ENCODE assay signal across 1 cellular context in genomic region chrX:65932173-65933084, GRCh38.
TF ChIP-seq lines count a peak whose summit lies in the region.

No MANE protein-coding gene starts in this region.

TF ChIP-seq in K562, 482 proteins besides CTCF, POLR2A, EP300 and RAD21 (continued from another document):
- peak; percentile 75 for TF ChIP-seq PKNOX1 (IDR thresholded peaks at IDR 0.05)
- TF ChIP-seq ATF3 (IDR thresholded peaks at IDR 0.05): peak; percentile 85
- no peak for TF ChIP-seq ATF3 (CRISPR knock-in tag; conservative IDR thresholded peaks at IDR 0.05)
- peak; percentile 45; the same call in 1 of the 2 replicates for TF ChIP-seq SMARCA4 (IDR thresholded peaks at IDR 0.05)
- 0 out of 2 replicates have a peak, but pooled peaks have one; percentile 47 for TF ChIP-seq SMARCE1 (IDR thresholded peaks at IDR 0.05)
- TF ChIP-seq ZEB2 (IDR thresholded peaks at IDR 0.05): peak; percentile 91
- no peak for TF ChIP-seq FOXK1 (CRISPR knock-in tag; IDR thresholded peaks at IDR 0.05; ENCODE audit: borderline replicate concordance)
- TF ChIP-seq HDAC3 (IDR thresholded peaks at IDR 0.05; ENCODE audit: borderline replicate concordance, partially characterized antibody): no peak
- TF ChIP-seq TRIM24 (IDR thresholded peaks at IDR 0.05): peak; percentile 79 to 86
- peak; percentile 72; the same call in 1 of the 2 replicates for TF ChIP-seq CC2D1A (IDR thresholded peaks at IDR 0.05)
- no peak for TF ChIP-seq KDM2B (CRISPR knock-in tag; IDR thresholded peaks at IDR 0.05)
- peak; percentile 77; the same call in 1 of the 2 replicates for TF ChIP-seq MYBL2 (IDR thresholded peaks at IDR 0.05; ENCODE audit: low read depth)
- TF ChIP-seq MYBL2 (CRISPR knock-in tag; IDR thresholded peaks at IDR 0.05; ENCODE audit: borderline replicate concordance): no peak
- peak; percentile 39; the same call in 1 of the 2 replicates for TF ChIP-seq JUN (IDR thresholded peaks at IDR 0.05; ENCODE audit: borderline replicate concordance, low read depth, low read length)
- TF ChIP-seq JUN (CRISPR knock-in tag; IDR thresholded peaks at IDR 0.05; ENCODE audit: borderline replicate concordance): no peak
- no peak for TF ChIP-seq ZKSCAN3 (CRISPR knock-in tag; IDR thresholded peaks at IDR 0.05)
- TF ChIP-seq SMARCA5 (IDR thresholded peaks at IDR 0.05): 0 out of 2 replicates have a peak, but pooled peaks have one; percentile 23
